Comparison of ENCODE assay signal across 10 cellular contexts in genomic region chr5:140109050-140109817, GRCh38. TPM values are rescaled to one million over a fixed set of nuclear protein-coding genes. Genes with fewer than 3 reads are reported as not detected.
A peak's percentile ranks its signal among the peaks of the same experiment; 100 is the strongest.
DNase-seq lines count a peak whose midpoint lies in the region; ATAC-seq, FAIRE-seq and TF ChIP-seq lines count a peak whose summit lies in the region.
"Had no signal": no experiment of that assay in that cellular context is flagged by ENCODE, and none has a peak within 500 bp of the region (broad histone marks: within the 10 kb centered on the region; RNA-seq: fewer than 3 reads in every experiment).

No MANE protein-coding gene starts in this region.

- H3K9me3 Mint-ChIP-seq in activated naive CD4-positive, alpha-beta T cell treated with anti-CD3 and anti-CD28 coated beads, Interleukin-2, amount 10 ng/mL, durations not matched to agents 7 days and 5 days, result no peaks in the 10 kb centered on the region
- no peaks in the 10 kb centered on the region for H3K9me3 Mint-ChIP-seq in activated naive CD8-positive, alpha-beta T cell treated with anti-CD3 and anti-CD28 coated beads, Interleukin-2, amount 10 ng/mL, durations not matched to agents 7 days and 5 days

- no peak for ATAC-seq in activated naive CD8-positive, alpha-beta T cell treated with anti-CD3 and anti-CD28 coated beads, Interleukin-2, amount 10 ng/mL, durations not matched to agents 7 days and 5 days (ENCODE audit: low read depth)
- ATAC-seq in upper lobe of left lung (ENCODE audit: low FRiP score in 2 of 2) (no peak), GM19452 (IDR thresholded peaks at IDR 0.05; ENCODE audit: unreplicated experiment) (no peak)

- TF ChIP-seq POLR2A in upper lobe of left lung (IDR thresholded peaks at IDR 0.05), result peak in 1 of 4 donors; percentile 15

- peaks cover 38 to 55% (median 41%) of the 10 kb centered on the region in 4 donors for H3K4me1 ChIP-seq in upper lobe of left lung

- WGBS in upper lobe of left lung, 2 donors, result 36 to 42% methylated on average over 23 of the region's 23 CpGs

- CTCF ChIA-PET in activated naive CD4-positive, alpha-beta T cell treated with anti-CD3 and anti-CD28 coated beads, Interleukin-2, amount 10 ng/mL, durations not matched to agents 7 days and 5 days (lab: Charles Lee), result interaction anchor here (0.9 to 1.5 kb wide), 4 partner anchors 9 to 36 kb away, joined by 4 to 6 read pairs (median 4); no protein-coding TSS in a partner anchor

- no peaks in the 10 kb centered on the region for H3K27me3 ChIP-seq in upper lobe of left lung

- peak; percentile 28 for DNase-seq in activated naive CD4-positive, alpha-beta T cell treated with anti-CD3 and anti-CD28 coated beads, Interleukin-2, amount 10 ng/mL, durations not matched to agents 7 days and 5 days
- no peak for DNase-seq in activated naive CD4-positive, alpha-beta T cell treated with anti-CD3 and anti-CD28 coated beads, Interleukin-2, amount 50 U/mL, for 16 hours
- DNase-seq in activated naive CD8-positive, alpha-beta T cell treated with anti-CD3 and anti-CD28 coated beads, Interleukin-2, amount 10 ng/mL, durations not matched to agents 7 days and 5 days, result no peak
- DNase-seq in kidney tubule cell (ENCODE audit: low spot score) (peak; percentile 17), upper lobe of left lung (peak in 1 of 2 donors; percentile 31), HTR-8/SVneo (ENCODE audit: insufficient read length, low spot score) (no peak), NCI-H524 treated with DMSO at 0.1 percent for 48 hours (lab: John Stamatoyannopoulos, UW) (no peak)

- no peak for FAIRE-seq in HTR-8/SVneo (lab: Jason Lieb, UNC)
- FAIRE-seq: endometrium, GM18507 had no signal

- no peaks in the 10 kb centered on the region for H3K36me3 ChIP-seq in upper lobe of left lung

- no peak for TF ChIP-seq CTCF in upper lobe of left lung (IDR thresholded peaks at IDR 0.05)

- POLR2A ChIA-PET in activated naive CD8-positive, alpha-beta T cell treated with anti-CD3 and anti-CD28 coated beads, Interleukin-2, amount 10 ng/mL, durations not matched to agents 7 days and 5 days (lab: Charles Lee), result interaction anchor here (0.9 to 2.2 kb wide), 3 partner anchors 11 to 591 kb away, joined by 3 to 13 read pairs (median 4); partner anchors contain the start of gene ZMAT2

- peak overlapping the region; percentile 53 to 94 (median 82) for H3K4me3 ChIP-seq in upper lobe of left lung

- no peak for TF ChIP-seq EP300 in upper lobe of left lung (IDR thresholded peaks at IDR 0.05)

- H3K27me3 Mint-ChIP-seq in activated naive CD4-positive, alpha-beta T cell treated with anti-CD3 and anti-CD28 coated beads, Interleukin-2, amount 10 ng/mL, durations not matched to agents 7 days and 5 days, result peaks cover 54% of the 10 kb centered on the region
- peaks cover 25% of the 10 kb centered on the region for H3K27me3 Mint-ChIP-seq in activated naive CD8-positive, alpha-beta T cell treated with anti-CD3 and anti-CD28 coated beads, Interleukin-2, amount 10 ng/mL, durations not matched to agents 7 days and 5 days

- H3K36me3 Mint-ChIP-seq in activated naive CD4-positive, alpha-beta T cell treated with anti-CD3 and anti-CD28 coated beads, Interleukin-2, amount 10 ng/mL, durations not matched to agents 7 days and 5 days, result peaks cover 8% of the 10 kb centered on the region
- peaks cover 2% of the 10 kb centered on the region for H3K36me3 Mint-ChIP-seq in activated naive CD8-positive, alpha-beta T cell treated with anti-CD3 and anti-CD28 coated beads, Interleukin-2, amount 10 ng/mL, durations not matched to agents 7 days and 5 days

- H3K27ac Mint-ChIP-seq in activated naive CD4-positive, alpha-beta T cell treated with anti-CD3 and anti-CD28 coated beads, Interleukin-2, amount 10 ng/mL, durations not matched to agents 7 days and 5 days, result peak overlapping the region; percentile 98
- peak overlapping the region; percentile 99 for H3K27ac Mint-ChIP-seq in activated naive CD8-positive, alpha-beta T cell treated with anti-CD3 and anti-CD28 coated beads, Interleukin-2, amount 10 ng/mL, durations not matched to agents 7 days and 5 days

- H3K4me1 Mint-ChIP-seq in activated naive CD4-positive, alpha-beta T cell treated with anti-CD3 and anti-CD28 coated beads, Interleukin-2, amount 10 ng/mL, durations not matched to agents 7 days and 5 days, result peaks cover 54% of the 10 kb centered on the region
- peaks cover 37% of the 10 kb centered on the region for H3K4me1 Mint-ChIP-seq in activated naive CD8-positive, alpha-beta T cell treated with anti-CD3 and anti-CD28 coated beads, Interleukin-2, amount 10 ng/mL, durations not matched to agents 7 days and 5 days

- H3K9me3 ChIP-seq in upper lobe of left lung, result peaks cover 0 to 5% (median 0%) of the 10 kb centered on the region in 4 donors

- peak overlapping the region; percentile 97 for H3K4me3 Mint-ChIP-seq in activated naive CD4-positive, alpha-beta T cell treated with anti-CD3 and anti-CD28 coated beads, Interleukin-2, amount 10 ng/mL, durations not matched to agents 7 days and 5 days
- peak overlapping the region; percentile 100 for H3K4me3 Mint-ChIP-seq in activated naive CD8-positive, alpha-beta T cell treated with anti-CD3 and anti-CD28 coated beads, Interleukin-2, amount 10 ng/mL, durations not matched to agents 7 days and 5 days

- H3K27ac ChIP-seq in upper lobe of left lung, result peak overlapping the region; percentile 94 to 98 (median 96)

RNA-seq across cellular contexts. Expression of gene PURA, which starts 4.7 kb away (rescaled TPM):
- 10 to 100 TPM; 19.8 TPM for total RNA-seq in activated naive CD8-positive, alpha-beta T cell treated with anti-CD3 and anti-CD28 coated beads, Interleukin-2, amount 10 ng/mL, durations not matched to agents 7 days and 5 days
- 10 to 100 TPM; 13.8 to 43.2 (median 22.7) TPM for total RNA-seq in upper lobe of left lung

RNA-seq across cellular contexts. Expression of gene IGIP, which starts 16.5 kb away (rescaled TPM):
- total RNA-seq in activated naive CD8-positive, alpha-beta T cell treated with anti-CD3 and anti-CD28 coated beads, Interleukin-2, amount 10 ng/mL, durations not matched to agents 7 days and 5 days, result 1 to 10 TPM; 6.9 to 7.3 TPM
- 10 to 100 TPM in 4 of 6 donors, 1 to 10 TPM in 2; 8.4 to 32.8 (median 11.8) TPM for total RNA-seq in upper lobe of left lung

Comparison
In these comparisons a context has a peak if more than half of its experiments do, and no peak if none do; other contexts are left out.
1. DNase-seq: peak in activated naive CD4-positive, alpha-beta T cell treated with anti-CD3 and anti-CD28 coated beads, Interleukin-2, amount 10 ng/mL, durations not matched to agents 7 days and 5 days (single experiment) and kidney tubule cell (single experiment); none in activated naive CD4-positive, alpha-beta T cell treated with anti-CD3 and anti-CD28 coated beads, Interleukin-2, amount 50 U/mL, for 16 hours (single experiment), activated naive CD8-positive, alpha-beta T cell treated with anti-CD3 and anti-CD28 coated beads, Interleukin-2, amount 10 ng/mL, durations not matched to agents 7 days and 5 days (single experiment), HTR-8/SVneo (single experiment) and NCI-H524 treated with DMSO at 0.1 percent for 48 hours (single experiment).